ENCODE assay signal across 17 cellular contexts in the genomic region with DNA sequence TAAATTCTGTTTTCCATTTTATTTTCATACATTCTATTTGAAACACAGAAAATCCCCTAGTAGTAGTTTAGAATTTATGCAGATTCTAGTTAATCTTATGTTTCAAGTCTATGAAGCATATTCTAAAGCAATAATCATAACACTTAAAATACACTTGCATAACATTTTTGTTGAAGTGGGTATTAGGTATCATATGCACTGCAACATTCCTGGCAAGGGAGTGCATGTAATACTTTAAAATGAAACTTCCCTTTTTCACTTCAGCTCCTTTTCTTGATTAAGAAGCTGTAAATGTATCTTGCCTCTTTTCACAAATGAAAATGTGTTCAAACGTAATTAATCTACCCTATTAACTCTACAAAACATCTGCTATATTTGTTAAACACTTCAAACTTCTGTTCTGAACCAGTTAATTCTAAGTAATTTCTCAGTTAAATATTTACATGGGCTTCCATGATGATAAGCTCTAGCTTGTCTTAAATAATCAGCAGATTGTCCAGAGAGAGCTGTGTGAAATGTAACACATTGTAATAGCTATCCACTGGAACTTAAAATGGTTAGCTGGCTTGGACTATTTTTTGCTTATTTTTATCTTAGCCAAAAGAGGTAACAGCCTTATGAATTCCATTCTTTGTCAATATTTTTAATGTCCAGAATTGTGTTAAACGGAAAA.
"Had no signal": no experiment of that assay in that cellular context is flagged by ENCODE, and none has a peak within 500 bp of the region (broad histone marks: within the 10 kb centered on the region; RNA-seq: fewer than 3 reads in every experiment).

No MANE protein-coding gene starts in this region.

- H3K27ac ChIP-seq: gastrocnemius medialis, heart right ventricle, left ventricle myocardium inferior, suprapubic skin, upper lobe of left lung had no signal

- H3K36me3 ChIP-seq: gastrocnemius medialis, heart right ventricle, left ventricle myocardium inferior, suprapubic skin, upper lobe of left lung had no signal

- H3K9me3 Mint-ChIP-seq: activated B cell treated with CpG ODN at 0.5 μM for 24 hours; activated T-helper 2 cell treated with anti-CD3 and anti-CD28 coated beads, Interferon-gamma antibody, Interleukin-2, Interleukin-4, amounts not matched to agents 10 μg/mL and 5 μg/mL and 100 μg/mL, durations not matched to agents 14 hours and 24 hours and 36 hours; nephron progenitor cell had no signal

- H3K4me3 Mint-ChIP-seq: activated B cell treated with CpG ODN at 0.5 μM for 24 hours, nephron progenitor cell had no signal

- H3K27ac Mint-ChIP-seq: activated B cell treated with CpG ODN at 0.5 μM for 24 hours; activated T-helper 2 cell treated with anti-CD3 and anti-CD28 coated beads, Interferon-gamma antibody, Interleukin-2, Interleukin-4, amounts not matched to agents 10 μg/mL and 5 μg/mL and 100 μg/mL, durations not matched to agents 14 hours and 24 hours and 36 hours; nephron progenitor cell had no signal

- H3K4me1 Mint-ChIP-seq: nephron progenitor cell had no signal

- DNase-seq: activated B cell treated with CpG ODN at 0.5 μM for 24 hours; activated CD4-positive, alpha-beta T cell treated with anti-CD3 and anti-CD28 coated beads, Interleukin-2, amount 50 U/mL, for 1 hour; activated naive CD4-positive, alpha-beta T cell treated with anti-CD3 and anti-CD28 coated beads, Interleukin-2, amount 50 U/mL, for 16 hours; central memory CD4-positive, alpha-beta T cell; cortex of kidney; effector CD8-positive, alpha-beta T cell; gastrocnemius medialis; heart right ventricle; left ventricle myocardium inferior; mesendoderm; nephron progenitor cell; stimulated activated CD4-positive, alpha-beta T cell treated with anti-CD3 and anti-CD28 coated beads, Interleukin-4, amount 100 ng/mL, for 1 hour; stimulated activated CD8-positive, alpha-beta memory T cell treated with anti-CD3 and anti-CD28 coated beads, Interleukin-4, amount 100 ng/mL, for 48 hours; stimulated activated naive CD8-positive, alpha-beta T cell treated with anti-CD3 and anti-CD28 coated beads, Interleukin-15, Interleukin-2, amounts not matched to agents 100 U/mL and 50 U/mL, for 24 hours; upper lobe of left lung had no signal

- H3K4me1 ChIP-seq: gastrocnemius medialis, heart right ventricle, left ventricle myocardium inferior, suprapubic skin had no signal

- ATAC-seq: gastrocnemius medialis; heart right ventricle; stimulated activated naive CD8-positive, alpha-beta T cell treated with anti-CD3 and anti-CD28 coated beads, Interleukin-15, Interleukin-2, amounts not matched to agents 100 U/mL and 50 U/mL, for 24 hours had no signal

- H3K4me3 ChIP-seq: gastrocnemius medialis, heart right ventricle, left ventricle myocardium inferior, suprapubic skin, upper lobe of left lung had no signal

- H3K9me3 ChIP-seq: gastrocnemius medialis, heart right ventricle, left ventricle myocardium inferior, suprapubic skin, upper lobe of left lung had no signal

- H3K27me3 ChIP-seq: gastrocnemius medialis, heart right ventricle, suprapubic skin, upper lobe of left lung had no signal

- H3K27me3 Mint-ChIP-seq: activated B cell treated with CpG ODN at 0.5 μM for 24 hours had no signal
